24 cellular contexts compared by ENCODE assay signal in the genomic region with DNA sequence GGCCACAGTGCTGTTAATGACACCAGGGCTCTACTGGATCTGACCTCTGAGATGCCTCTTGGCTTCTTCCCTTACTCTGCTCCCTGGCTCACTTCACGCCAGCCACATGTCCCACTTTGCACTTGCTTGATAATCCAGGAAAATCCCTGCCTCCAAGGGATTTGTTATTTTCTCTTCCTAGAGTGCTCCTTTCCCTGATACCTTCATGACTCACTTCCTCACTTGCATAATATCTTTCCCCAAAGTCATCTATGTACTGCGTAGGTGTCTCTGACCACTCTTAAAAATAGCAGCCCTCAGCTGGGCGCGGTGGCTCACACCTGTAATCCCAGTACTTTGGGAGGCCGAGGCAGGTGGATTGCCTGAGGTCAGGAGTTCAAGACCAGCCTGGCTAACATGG.
DNase-seq lines count a peak whose midpoint lies in the region; ATAC-seq, FAIRE-seq and TF ChIP-seq lines count a peak whose summit lies in the region.
"Had no signal": no experiment of that assay in that cellular context is flagged by ENCODE, and none has a peak within 500 bp of the region (broad histone marks: within the 10 kb centered on the region; RNA-seq: fewer than 3 reads in every experiment).

No MANE protein-coding gene starts in this region.

- no peak overlapping the region for H3K23ac ChIP-seq in mesendoderm (ENCODE audit: low read length)

- H3K4me3 ChIP-seq in astrocyte of the spinal cord (ENCODE audit: low read depth, low read length): no peak overlapping the region
- no peak overlapping the region for H3K4me3 ChIP-seq in mesendoderm (ENCODE audit: low read length)
- H3K4me3 ChIP-seq in gastrocnemius medialis: no peak overlapping the region
- H3K4me3 ChIP-seq: body of pancreas, HAP-1, spleen, tibial artery had no signal

- H3K18ac ChIP-seq in mesendoderm (ENCODE audit: low read length): no peak overlapping the region

- H3K36me3 ChIP-seq in mesendoderm (ENCODE audit: control insufficient read depth, insufficient read depth, low read length) (no peaks in the 10 kb centered on the region), gastrocnemius medialis (no peaks in the 10 kb centered on the region)
- H3K36me3 ChIP-seq: HAP-1, spleen, tibial artery had no signal

- intact Hi-C loops in gastrocnemius medialis (cut with DNase I; ENCODE audit: low total_unique reads): no loop called here

- no peak for DNase-seq in GM12891 (ENCODE audit: insufficient read length, low spot score)
- peak; percentile 56 for DNase-seq in NCI-H226
- peak; percentile 3 for DNase-seq in astrocyte of the spinal cord (ENCODE audit: low read depth, low spot score)
- DNase-seq in mesendoderm: peak; percentile 28
- DNase-seq in gastrocnemius medialis: no peak
- DNase-seq in activated CD4-positive, alpha-beta T cell treated with anti-CD3 and anti-CD28 coated beads, Interleukin-2, amount 50 U/mL, for 1 hour: no peak
- DNase-seq: activated CD4-positive, alpha-beta T cell treated with anti-CD3 and anti-CD28 coated beads, Interleukin-2, amount 10 ng/mL, durations not matched to agents 7 days and 5 days; activated naive CD8-positive, alpha-beta T cell treated with anti-CD3 and anti-CD28 coated beads, Interleukin-2, amount 10 ng/mL, durations not matched to agents 7 days and 5 days; body of pancreas; CD4-positive, alpha-beta memory T cell; DMS153; effector CD8-positive, alpha-beta T cell; KG1; left cardiac atrium; mesenchymal stem cell; naive B cell; NCI-H1694 treated with DMSO at 0.1 percent for 48 hours; spleen; stimulated activated CD4-positive, alpha-beta T cell treated with anti-CD3 and anti-CD28 coated beads, Interleukin-4, amount 100 ng/mL, for 1 hour; tibial artery had no signal

- TF ChIP-seq POLR2A in GM12891 (IDR thresholded peaks at IDR 0.05; ENCODE audit: low read depth, low read length) (no peak), gastrocnemius medialis (IDR thresholded peaks at IDR 0.05) (no peak)

- H3K56ac ChIP-seq in mesendoderm (ENCODE audit: low read length): no peak overlapping the region

- H4K8ac ChIP-seq in mesendoderm (ENCODE audit: low read depth, low read length): no peak overlapping the region

- TF ChIP-seq CTCF in astrocyte of the spinal cord (IDR thresholded peaks at IDR 0.05; ENCODE audit: low read depth, low read length) (no peak), gastrocnemius medialis (IDR thresholded peaks at IDR 0.05 in 4 of 5, conservative IDR thresholded peaks at IDR 0.05 in 1 of 5) (no peak)

- no CpG with 5 or more reads among the region's 5 CpGs for WGBS in mesendoderm (ENCODE audit: extremely low coverage, insufficient coverage, low lambda C conversion rate)

- H3K4me2 ChIP-seq in mesendoderm (ENCODE audit: low read length): no peak overlapping the region

- in situ Hi-C loops in astrocyte of the spinal cord (cut with HindIII; ENCODE audit: low sequenced_read_pairs) (no loop called here), gastrocnemius medialis (cut with MboI; ENCODE audit: low sequenced_read_pairs in 4 of 4) (no loop called here)

- no peak overlapping the region for H2BK15ac ChIP-seq in mesendoderm (replicated peaks; ENCODE audit: low read depth)

- H3K4me1 ChIP-seq in mesendoderm (ENCODE audit: control insufficient read depth, low read depth, low read length) (no peaks in the 10 kb centered on the region), gastrocnemius medialis (no peaks in the 10 kb centered on the region)
- H3K4me1 ChIP-seq: body of pancreas, HAP-1, spleen, tibial artery had no signal

- FAIRE-seq in GM12891 (lab: Jason Lieb, UNC): no peak

- H3K27ac ChIP-seq in mesendoderm (ENCODE audit: low read depth, low read length): no peak overlapping the region
- no peak overlapping the region for H3K27ac ChIP-seq in gastrocnemius medialis
- H3K27ac ChIP-seq: body of pancreas, spleen, tibial artery had no signal

- no peak overlapping the region for H3K4ac ChIP-seq in mesendoderm (ENCODE audit: low read depth, low read length)

- H3K9ac ChIP-seq in mesendoderm (ENCODE audit: low read length): no peak overlapping the region

- H2BK5ac ChIP-seq in mesendoderm (ENCODE audit: low read length): no peak overlapping the region

- no peaks in the 10 kb centered on the region for H3K9me3 ChIP-seq in gastrocnemius medialis
- H3K9me3 ChIP-seq: body of pancreas, HAP-1, spleen, tibial artery had no signal

- H4K5ac ChIP-seq in mesendoderm (ENCODE audit: low read length): no peak overlapping the region

- no peak for ATAC-seq in GM21381 (IDR thresholded peaks at IDR 0.05; ENCODE audit: unreplicated experiment)
- no peak for ATAC-seq in gastrocnemius medialis
- no peak for ATAC-seq in HG02852 (IDR thresholded peaks at IDR 0.05; ENCODE audit: unreplicated experiment)
- ATAC-seq: body of pancreas, esophagus mucosa, left cardiac atrium had no signal

- H2BK120ac ChIP-seq in mesendoderm (ENCODE audit: low read depth, low read length): no peak overlapping the region

- H2AK5ac ChIP-seq in mesendoderm (ENCODE audit: low read length): no peak overlapping the region

- H3K27me3 ChIP-seq in mesendoderm (ENCODE audit: insufficient read depth, low read length, poor library complexity): no peaks in the 10 kb centered on the region
- H3K27me3 ChIP-seq in gastrocnemius medialis: no peaks in the 10 kb centered on the region
- H3K27me3 ChIP-seq: body of pancreas, tibial artery had no signal

- H3K79me1 ChIP-seq in mesendoderm (ENCODE audit: low read length): no peaks in the 10 kb centered on the region

- no peaks in the 10 kb centered on the region for H3K79me2 ChIP-seq in mesendoderm (ENCODE audit: control insufficient read depth, insufficient read depth, low read length)

TF ChIP-seq in GM12891, 5 proteins besides CTCF, POLR2A, EP300 and RAD21:
- TF ChIP-seq SPI1 (IDR thresholded peaks at IDR 0.05; ENCODE audit: low read depth, low read length): 0 out of 2 replicates have a peak, but pooled peaks have one; percentile 37
- no peak for TF ChIP-seq POLR2AphosphoS5 (IDR thresholded peaks at IDR 0.05; ENCODE audit: low read depth, low read length)
- no peak for TF ChIP-seq POU2F2 (IDR thresholded peaks at IDR 0.05; ENCODE audit: low read depth, low read length)
- no peak for TF ChIP-seq TAF1 (IDR thresholded peaks at IDR 0.05; ENCODE audit: low read depth, low read length)
- no peak for TF ChIP-seq PAX5 (IDR thresholded peaks at IDR 0.05; ENCODE audit: insufficient read depth, low read length, severe bottlenecking)

Comparison
In these comparisons a context has a peak if more than half of its experiments do, and no peak if none do; other contexts are left out.
1. DNase-seq: peak in NCI-H226 (single experiment), astrocyte of the spinal cord (single experiment) and mesendoderm (single experiment); none in GM12891 (single experiment), gastrocnemius medialis (0 of 2) and activated CD4-positive, alpha-beta T cell treated with anti-CD3 and anti-CD28 coated beads, Interleukin-2, amount 50 U/mL, for 1 hour (single experiment).